In genomic region chr7:155713382-155713781, GRCh38 we compare ENCODE assay signal across 15 cellular contexts.
DNase-seq lines count a peak whose midpoint lies in the region; ATAC-seq, FAIRE-seq and TF ChIP-seq lines count a peak whose summit lies in the region.
"Had no signal": no experiment of that assay in that cellular context is flagged by ENCODE, and none has a peak within 500 bp of the region (broad histone marks: within the 10 kb centered on the region; RNA-seq: fewer than 3 reads in every experiment).

No MANE protein-coding gene starts in this region.

- FAIRE-seq in urothelium cell line (lab: Jason Lieb, UNC) = no peak
- FAIRE-seq: H1, RCC 7860 had no signal

- H3K4me2 ChIP-seq in BLaER1 = peak overlapping the region; percentile 27

- H3K9ac ChIP-seq in BLaER1 = no peak overlapping the region

- peaks cover 99% of the 10 kb centered on the region for H4K20me1 ChIP-seq in BLaER1

- intact Hi-C loops in natural killer cell (cut with micrococcal nuclease) = no loop called here

- H3K27ac Mint-ChIP-seq in endothelial cell (ENCODE audit: unreplicated experiment) = peak overlapping the region; percentile 38
- peak overlapping the region; percentile 34 to 80 for H3K27ac Mint-ChIP-seq in natural killer cell

- H3K9me3 ChIP-seq in BLaER1 = no peaks in the 10 kb centered on the region
- H3K9me3 ChIP-seq in HEK293 (ENCODE audit: control insufficient read depth, insufficient read depth, low read depth, low read length) = no peaks in the 10 kb centered on the region
- H3K9me3 ChIP-seq: prostate gland had no signal

- CTCF ChIA-PET in HEK293 (lab: Yijun Ruan, JAX) = no interaction called here

- DNase-seq in endothelial cell (ENCODE audit: low spot score) (no peak), natural killer cell (no peak), urothelium cell line (ENCODE audit: low spot score) (no peak)
- DNase-seq in activated CD8-positive, alpha-beta memory T cell treated with anti-CD3 and anti-CD28 coated beads, Interleukin-2, amount 50 U/mL, for 48 hours = no peak
- DNase-seq: activated CD4-positive, alpha-beta T cell treated with anti-CD3 and anti-CD28 coated beads for 1 hour; NCI-H2081 treated with DMSO at 0.1 percent for 48 hours; NCI-H748 treated with DMSO at 0.1 percent for 48 hours; T-cell had no signal

- ATAC-seq in natural killer cell = peak in 2 of 3 donors; percentile 42 to 51
- ATAC-seq in GM18520 (IDR thresholded peaks at IDR 0.05; ENCODE audit: unreplicated experiment) = no peak
- no peak for ATAC-seq in GM21723 (IDR thresholded peaks at IDR 0.05; ENCODE audit: unreplicated experiment)
- ATAC-seq: T-cell had no signal

- H3K27ac ChIP-seq in BLaER1 (no peak overlapping the region), HEK293 (ENCODE audit: extremely low read depth, low read depth, low read length) (no peak overlapping the region)
- H3K27ac ChIP-seq: prostate gland had no signal

- POLR2A ChIA-PET in HEK293 (lab: Yijun Ruan, JAX) = no interaction called here

- H3K4me1 ChIP-seq in BLaER1 (peaks cover 41% of the 10 kb centered on the region), HEK293 (ENCODE audit: control insufficient read depth, insufficient read depth, low read length) (no peaks in the 10 kb centered on the region)
- H3K4me1 ChIP-seq: prostate gland had no signal

- no peak for TF ChIP-seq CTCF in HEK293 (tag by site-specific recombination; IDR thresholded peaks at IDR 0.05)
- TF ChIP-seq CTCF in endothelial cell (IDR thresholded peaks at IDR 0.05; ENCODE audit: unreplicated experiment) = no peak
- TF ChIP-seq CTCF in natural killer cell (IDR thresholded peaks at IDR 0.05) = no peak

- peak overlapping the region; percentile 49 for H3K4me3 Mint-ChIP-seq in endothelial cell (ENCODE audit: unreplicated experiment)
- no peak overlapping the region for H3K4me3 Mint-ChIP-seq in natural killer cell
- H3K4me3 Mint-ChIP-seq: T-cell had no signal

- H3K27me3 Mint-ChIP-seq in endothelial cell (ENCODE audit: unreplicated experiment) = peaks cover 7% of the 10 kb centered on the region
- no peaks in the 10 kb centered on the region for H3K27me3 Mint-ChIP-seq in natural killer cell (ENCODE audit: low read depth in 2 of 2)
- H3K27me3 Mint-ChIP-seq: T-cell had no signal

- H3K4me1 Mint-ChIP-seq in endothelial cell (ENCODE audit: unreplicated experiment) (no peaks in the 10 kb centered on the region), natural killer cell (peaks cover 35 to 49% of the 10 kb centered on the region in 2 donors)

- H3K4me3 ChIP-seq in BLaER1 (no peak overlapping the region), HEK293 (ENCODE audit: low read depth, low read length) (no peak overlapping the region)
- H3K4me3 ChIP-seq: prostate gland had no signal

- H3K36me3 ChIP-seq in BLaER1 = peaks cover 96% of the 10 kb centered on the region
- H3K36me3 ChIP-seq in HEK293 (ENCODE audit: control insufficient read depth in 2 of 2, insufficient read depth in 1 of 2, low read length in 2 of 2) = peaks cover 0 to 89% of the 10 kb centered on the region in 2 experiments; a peak in 1 of 3 replicates
- H3K36me3 ChIP-seq: prostate gland had no signal

- H3K9me3 Mint-ChIP-seq in endothelial cell (ENCODE audit: unreplicated experiment) (no peaks in the 10 kb centered on the region), natural killer cell (no peaks in the 10 kb centered on the region)
- H3K9me3 Mint-ChIP-seq: T-cell had no signal

- H3K36me3 Mint-ChIP-seq in endothelial cell (ENCODE audit: low read depth, unreplicated experiment) = peaks cover 40% of the 10 kb centered on the region
- H3K36me3 Mint-ChIP-seq in natural killer cell = no peaks in the 10 kb centered on the region

- H3K27me3 ChIP-seq in BLaER1 = no peaks in the 10 kb centered on the region

TF ChIP-seq in HEK293, 187 proteins besides CTCF, POLR2A, EP300 and RAD21:
- TF ChIP-seq KLF9 (tag by site-specific recombination; IDR thresholded peaks at IDR 0.05; ENCODE audit: low read depth) = peak; percentile 74; the same call in 1 of the 2 replicates
- no peak for TF ChIP-seq BCL11B (tag by site-specific recombination; IDR thresholded peaks at IDR 0.05; ENCODE audit: low read depth)

Comparison
In these comparisons a context has a peak if more than half of its experiments do, and no peak if none do; other contexts are left out.
1. ATAC-seq: peak in natural killer cell (2 of 3); none in GM18520 (single experiment) and GM21723 (single experiment).